Comparison of ENCODE assay signal across 30 cellular contexts in genomic region chr18:2511451-2511850, GRCh38. TPM values are rescaled to one million over a fixed set of nuclear protein-coding genes. Genes with fewer than 3 reads are reported as not detected.
"Had no signal": no experiment of that assay in that cellular context is flagged by ENCODE, and none has a peak within 500 bp of the region (broad histone marks: within the 10 kb centered on the region; RNA-seq: fewer than 3 reads in every experiment).

No MANE protein-coding gene starts in this region.

- H3K27me3 ChIP-seq: ascending aorta, brain microvascular endothelial cell, breast epithelium had no signal

- ATAC-seq: activated CD8-positive, alpha-beta T cell treated with anti-CD3 and anti-CD28 coated beads for 36 hours; activated naive CD8-positive, alpha-beta T cell treated with anti-CD3 and anti-CD28 coated beads, Interleukin-2, amount 50 U/mL, for 24 hours; activated T-cell treated with anti-CD3 and anti-CD28 coated beads, Interleukin-2, amount 50 U/mL, for 4 hours; activated T-cell treated with anti-CD3 and anti-CD28 coated beads, Interleukin-2, amount 50 U/mL, for 72 hours; activated T-helper 17 cell treated with anti-CD3 and anti-CD28 coated beads, Interleukin-2, amount 50 U/mL, for 72 hours had no signal

- H3K9me3 ChIP-seq: ascending aorta, breast epithelium had no signal

- DNase-seq: activated B cell treated with CpG ODN at 0.5 μM for 24 hours; activated CD4-positive, alpha-beta memory T cell treated with anti-CD3 and anti-CD28 coated beads for 36 hours; activated CD4-positive, alpha-beta T cell treated with anti-CD3 and anti-CD28 coated beads for 4 hours; activated CD4-positive, alpha-beta T cell treated with anti-CD3 and anti-CD28 coated beads, Interleukin-2, amount 10 ng/mL, durations not matched to agents 24 days and 14 days; activated CD4-positive, alpha-beta T cell treated with anti-CD3 and anti-CD28 coated beads, Interleukin-2, amount 50 U/mL, for 1 hour; activated CD4-positive, alpha-beta T cell treated with anti-CD3 and anti-CD28 coated beads, Interleukin-2, amount 50 U/mL, for 4 hours; activated CD4-positive, CD25-positive, alpha-beta regulatory T cell treated with anti-CD3 and anti-CD28 coated beads, Interleukin-2, amount 50 U/mL, for 72 hours; activated CD8-positive, alpha-beta memory T cell treated with anti-CD3 and anti-CD28 coated beads, Interleukin-2, amount 50 U/mL, for 4 hours; activated CD8-positive, alpha-beta T cell treated with anti-CD3 and anti-CD28 coated beads for 36 hours; activated effector memory CD4-positive, alpha-beta T cell treated with anti-CD3 and anti-CD28 coated beads, Interleukin-2, amount 50 U/mL, for 16 hours; activated naive CD4-positive, alpha-beta T cell treated with anti-CD3 and anti-CD28 coated beads, Interleukin-2, amount 10 ng/mL, durations not matched to agents 7 days and 5 days; activated naive CD4-positive, alpha-beta T cell treated with Interleukin-2 at 50 U/mL for 16 hours; activated naive CD8-positive, alpha-beta T cell treated with anti-CD3 and anti-CD28 coated beads, Interleukin-2, amount 10 ng/mL, durations not matched to agents 7 days and 5 days; activated naive CD8-positive, alpha-beta T cell treated with anti-CD3 and anti-CD28 coated beads, Interleukin-2, amount 50 U/mL, for 24 hours; activated T-cell treated with anti-CD3 and anti-CD28 coated beads for 4 hours; activated T-cell treated with anti-CD3 and anti-CD28 coated beads, Interleukin-2, amount 50 U/mL, for 1 hour; activated T-cell treated with anti-CD3 and anti-CD28 coated beads, Interleukin-2, amount 50 U/mL, for 4 hours; activated T-cell treated with anti-CD3 and anti-CD28 coated beads, Interleukin-2, amount 50 U/mL, for 72 hours; amygdala; anterior cingulate cortex; brain microvascular endothelial cell; central memory CD4-positive, alpha-beta T cell; T-helper 1 cell; T-helper 2 cell; T-helper 9 cell had no signal

- H3K27ac ChIP-seq: ascending aorta, brain microvascular endothelial cell, breast epithelium, VCaP had no signal

- H3K4me1 ChIP-seq: ascending aorta, breast epithelium had no signal

- H3K36me3 ChIP-seq: ascending aorta, brain microvascular endothelial cell, breast epithelium had no signal

- H3K4me3 ChIP-seq: ascending aorta, breast epithelium had no signal

- FAIRE-seq: TTC549 had no signal

RNA-seq across cellular contexts. Expression of gene METTL4, which starts 59.9 kb away (rescaled TPM):
- total RNA-seq: ascending aorta had no signal

RNA-seq across cellular contexts. Expression of gene NDC80, which starts 59.9 kb away (rescaled TPM):
- total RNA-seq: ascending aorta had no signal
